ENCODE assay signal across 8 cellular contexts in the genomic region with DNA sequence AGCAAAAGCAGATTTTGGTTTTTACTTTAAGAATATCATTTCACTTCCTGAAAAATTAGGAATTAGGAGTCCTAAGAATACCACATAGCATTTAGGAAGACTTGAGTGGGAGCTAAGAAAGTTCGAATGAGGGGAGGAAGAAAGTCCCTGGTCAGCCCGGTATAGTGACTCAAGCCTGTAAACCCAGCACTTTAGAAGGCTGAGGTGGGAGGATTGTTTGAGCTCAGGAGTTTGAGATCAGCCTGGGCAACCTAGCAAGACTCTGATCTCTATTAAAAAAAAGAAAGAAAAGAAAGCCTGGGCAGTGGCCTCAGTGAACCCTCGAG.
DNase-seq lines count a peak whose midpoint lies in the region; ATAC-seq and TF ChIP-seq lines count a peak whose summit lies in the region.
"Not testable (repeated sequence)": the region's sequence is repeated elsewhere in the genome, so short reads cannot be mapped to it uniquely, and the experiment has no call there.

No MANE protein-coding gene starts in this region.

- POLR2A ChIA-PET in CD4-positive, alpha-beta memory T cell (lab: Charles Lee; ENCODE audit: partially characterized antibody): interaction anchor here (0.8 to 4.1 kb wide), 32 partner anchors 11 to 965 kb away, joined by 3 to 183 read pairs (median 6); a partner anchor contains a TSS
- POLR2A ChIA-PET in activated B cell treated with CpG ODN at 0.5 μM for 24 hours (lab: Charles Lee): interaction anchor here (0.9 to 3.4 kb wide), 21 partner anchors 8 to 178 kb away, joined by 3 to 130 read pairs (median 6); a partner anchor contains a TSS

- H3K36me3 ChIP-seq in CD4-positive, alpha-beta memory T cell (ENCODE audit: insufficient read depth, low read length); Loucy (ENCODE audit: insufficient read depth, low read length); esophagus (ENCODE audit: control insufficient read depth in 2 of 2, insufficient read depth in 2 of 2, low read length in 1 of 2); rectal smooth muscle tissue (ENCODE audit: control insufficient read depth, insufficient read depth, low read length); tibial nerve: not testable (repeated sequence)

- H3K9me3 Mint-ChIP-seq in CD4-positive, alpha-beta memory T cell; activated B cell treated with CpG ODN at 0.5 μM for 24 hours; activated naive CD8-positive, alpha-beta T cell treated with anti-CD3 and anti-CD28 coated beads for 36 hours; memory B cell: not testable (repeated sequence)

- not testable (repeated sequence) for H3K79me2 ChIP-seq in Loucy (ENCODE audit: insufficient read depth, low read length)

- H3K27me3 Mint-ChIP-seq in CD4-positive, alpha-beta memory T cell; activated B cell treated with CpG ODN at 0.5 μM for 24 hours; activated naive CD8-positive, alpha-beta T cell treated with anti-CD3 and anti-CD28 coated beads for 36 hours; memory B cell: not testable (repeated sequence)

- peak overlapping the region; percentile 92 for H3K27ac ChIP-seq in CD4-positive, alpha-beta memory T cell (ENCODE audit: low read depth, low read length)
- H3K27ac ChIP-seq in esophagus (ENCODE audit: low read depth in 2 of 2, low read length in 1 of 2) (peak overlapping the region; percentile 75 to 79), rectal smooth muscle tissue (ENCODE audit: low read depth, low read length) (peak overlapping the region; percentile 3), tibial nerve (peak overlapping the region; percentile 22 to 92 (median 56))

- CTCF ChIA-PET in CD4-positive, alpha-beta memory T cell (lab: Charles Lee; ENCODE audit: partially characterized antibody): interaction anchor here (0.7 to 3.1 kb wide), 9 partner anchors 10 to 115 kb away, joined by 3 to 16 read pairs (median 5); a partner anchor contains a TSS
- CTCF ChIA-PET in activated B cell treated with CpG ODN at 0.5 μM for 24 hours (lab: Charles Lee): interaction anchor here (0.7 to 1.4 kb wide), 6 partner anchors 10 to 114 kb away, joined by 3 to 9 read pairs (median 4); a partner anchor contains a TSS

- peaks cover 54% of the 10 kb centered on the region for H3K4me1 ChIP-seq in CD4-positive, alpha-beta memory T cell (ENCODE audit: insufficient read depth, low read length)
- H3K4me1 ChIP-seq in Loucy (ENCODE audit: insufficient read depth, low read length, poor library complexity, severe bottlenecking): peaks cover 30% of the 10 kb centered on the region
- not testable (repeated sequence) for H3K4me1 ChIP-seq in esophagus (ENCODE audit: control insufficient read depth in 2 of 2, insufficient read depth in 2 of 2, low read length in 1 of 2); tibial nerve
- peaks cover 11% of the 10 kb centered on the region for H3K4me1 ChIP-seq in rectal smooth muscle tissue (ENCODE audit: control insufficient read depth, insufficient read depth, low read length)

- peak overlapping the region; percentile 68 for H3K4me2 ChIP-seq in Loucy (ENCODE audit: low read depth, low read length, poor library complexity, severe bottlenecking)

- H3K4me1 Mint-ChIP-seq in CD4-positive, alpha-beta memory T cell: peaks cover 32 to 54% (median 45%) of the 10 kb centered on the region in 4 donors
- H3K4me1 Mint-ChIP-seq in activated B cell treated with CpG ODN at 0.5 μM for 24 hours (peaks cover 65% of the 10 kb centered on the region), memory B cell (peaks cover 20% of the 10 kb centered on the region)
- H3K4me1 Mint-ChIP-seq in activated naive CD8-positive, alpha-beta T cell treated with anti-CD3 and anti-CD28 coated beads for 36 hours: peaks cover 48% of the 10 kb centered on the region

- ATAC-seq in activated B cell treated with CpG ODN at 0.5 μM for 24 hours (ENCODE audit: low read depth); memory B cell (ENCODE audit: low read depth): not testable (repeated sequence)

- TF ChIP-seq EP300 in tibial nerve (IDR thresholded peaks at IDR 0.05): not testable (repeated sequence)

- WGBS in esophagus, 2 donors: 53 to 59% methylated on average over 3 of the region's 3 CpGs
- WGBS in tibial nerve, 2 donors: 56 to 57% methylated on average over 3 of the region's 3 CpGs

- peak overlapping the region; percentile 70 for H2AFZ ChIP-seq in Loucy (ENCODE audit: low read length)

- H3K36me3 Mint-ChIP-seq in CD4-positive, alpha-beta memory T cell; activated B cell treated with CpG ODN at 0.5 μM for 24 hours (ENCODE audit: low read depth); activated naive CD8-positive, alpha-beta T cell treated with anti-CD3 and anti-CD28 coated beads for 36 hours; memory B cell: not testable (repeated sequence)

- TF ChIP-seq CTCF in Loucy (conservative IDR thresholded peaks at IDR 0.05; ENCODE audit: low read length); activated B cell treated with CpG ODN at 0.5 μM for 24 hours (IDR thresholded peaks at IDR 0.05); tibial nerve (IDR thresholded peaks at IDR 0.05): not testable (repeated sequence)

- H3K27ac Mint-ChIP-seq in CD4-positive, alpha-beta memory T cell: peak overlapping the region; percentile 98 to 100 (median 99)
- peak overlapping the region; percentile 99 for H3K27ac Mint-ChIP-seq in activated B cell treated with CpG ODN at 0.5 μM for 24 hours
- peak overlapping the region; percentile 99 for H3K27ac Mint-ChIP-seq in activated naive CD8-positive, alpha-beta T cell treated with anti-CD3 and anti-CD28 coated beads for 36 hours
- peak overlapping the region; percentile 99 for H3K27ac Mint-ChIP-seq in memory B cell

- DNase-seq in CD4-positive, alpha-beta memory T cell; activated B cell treated with CpG ODN at 0.5 μM for 24 hours; activated naive CD8-positive, alpha-beta T cell treated with anti-CD3 and anti-CD28 coated beads for 36 hours; tibial nerve (ENCODE audit: low spot score in 2 of 2): not testable (repeated sequence)
- DNase-seq in memory B cell (ENCODE audit: low spot score in 2 of 2): peak in 1 of 2 donors; percentile 53

- H3K9ac ChIP-seq in Loucy (ENCODE audit: low read depth, low read length, poor library complexity, severe bottlenecking): peak overlapping the region; percentile 28
- H3K9ac ChIP-seq in rectal smooth muscle tissue (ENCODE audit: low read length): not testable (repeated sequence)

- H3K27me3 ChIP-seq in CD4-positive, alpha-beta memory T cell (ENCODE audit: insufficient read depth, low read length); Loucy (ENCODE audit: insufficient read depth, low read length, poor library complexity, severe bottlenecking); esophagus (ENCODE audit: control insufficient read depth in 1 of 2, insufficient read depth in 2 of 2, low read length in 2 of 2); rectal smooth muscle tissue (ENCODE audit: control insufficient read depth, insufficient read depth, low read length); tibial nerve: not testable (repeated sequence)

- H3K9me3 ChIP-seq in CD4-positive, alpha-beta memory T cell (ENCODE audit: control insufficient read depth in 1 of 2, low read length in 2 of 2); Loucy (ENCODE audit: insufficient read depth, low read depth, low read length); esophagus (ENCODE audit: control insufficient read depth in 2 of 2, insufficient read depth in 1 of 2, low read depth in 1 of 2, low read length in 1 of 2); tibial nerve: not testable (repeated sequence)

- H3K4me3 Mint-ChIP-seq in CD4-positive, alpha-beta memory T cell: peak overlapping the region; percentile 71 to 87 (median 82)
- H3K4me3 Mint-ChIP-seq in activated B cell treated with CpG ODN at 0.5 μM for 24 hours (peak overlapping the region; percentile 81), memory B cell (peak overlapping the region; percentile 81)
- H3K4me3 Mint-ChIP-seq in activated naive CD8-positive, alpha-beta T cell treated with anti-CD3 and anti-CD28 coated beads for 36 hours: peak overlapping the region; percentile 79

- H3K4me3 ChIP-seq in CD4-positive, alpha-beta memory T cell (ENCODE audit: low read length in 2 of 2): peak overlapping the region; percentile 19 to 30
- H3K4me3 ChIP-seq in Loucy (ENCODE audit: low read length, poor library complexity, severe bottlenecking): peak overlapping the region; percentile 47
- not testable (repeated sequence) for H3K4me3 ChIP-seq in esophagus (ENCODE audit: low read depth in 1 of 2, low read length in 2 of 2); rectal smooth muscle tissue (ENCODE audit: low read length); tibial nerve

- H4K20me1 ChIP-seq in Loucy (ENCODE audit: insufficient read depth, low read length, poor library complexity, severe bottlenecking): not testable (repeated sequence)

- not testable (repeated sequence) for H3K9me2 ChIP-seq in Loucy (replicated peaks; ENCODE audit: low read depth, low read length)

- TF ChIP-seq POLR2A in tibial nerve (IDR thresholded peaks at IDR 0.05): not testable (repeated sequence)

- not testable (repeated sequence) for H3F3A ChIP-seq in Loucy (ENCODE audit: low read depth)

- intact Hi-C loops in CD4-positive, alpha-beta memory T cell (cut with micrococcal nuclease): loop anchor here (1.0 to 5.0 kb wide), 3 partner anchors 10 to 42 kb away; no protein-coding TSS in a partner anchor
- intact Hi-C loops in activated B cell treated with CpG ODN at 0.5 μM for 24 hours (cut with micrococcal nuclease): loop anchor here (5.0 kb wide), 1 partner anchor 478 kb away; a partner anchor contains a TSS

Comparison
In these comparisons a context has a peak if more than half of its experiments do, and no peak if none do; other contexts are left out.
1. H3K27ac ChIP-seq: peak in every context shown above with its lines; median percentile 92 in CD4-positive, alpha-beta memory T cell; 77 in esophagus; 56 in tibial nerve; 3 in rectal smooth muscle tissue.